In the genomic region with DNA sequence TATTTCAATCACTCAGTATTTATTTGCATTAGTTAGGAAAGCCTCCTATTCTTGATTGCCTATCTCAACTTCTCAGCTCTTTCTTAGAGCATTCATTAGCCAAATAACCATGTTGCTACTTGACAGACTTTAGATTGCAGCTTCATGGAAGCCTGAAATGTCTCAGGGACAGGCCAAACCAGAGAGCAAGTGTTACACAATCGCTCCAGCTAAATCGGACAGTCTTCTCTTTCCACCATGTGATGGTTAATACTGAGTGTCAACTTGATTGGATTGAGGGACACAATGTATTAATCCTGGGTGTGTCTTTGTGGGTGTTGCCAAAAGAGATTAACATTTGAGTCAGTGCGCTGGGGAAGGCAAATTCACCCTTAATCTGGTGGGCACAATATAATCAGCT, we compare ENCODE assay signal across 16 cellular contexts.
DNase-seq lines count a peak whose midpoint lies in the region; ATAC-seq and TF ChIP-seq lines count a peak whose summit lies in the region.
"Had no signal": no experiment of that assay in that cellular context is flagged by ENCODE, and none has a peak within 500 bp of the region (broad histone marks: within the 10 kb centered on the region; RNA-seq: fewer than 3 reads in every experiment).

No MANE protein-coding gene starts in this region.

- H3K4me1 ChIP-seq in HAP-1 (peaks cover 3% of the 10 kb centered on the region; the same call in 1 of the 2 replicates), gastrocnemius medialis (peaks cover 0 to 5% of the 10 kb centered on the region in 2 donors)
- H3K4me1 ChIP-seq: A549 had no signal

- TF ChIP-seq POLR2A in gastrocnemius medialis (IDR thresholded peaks at IDR 0.05) = no peak

- no peaks in the 10 kb centered on the region for H3K36me3 ChIP-seq in HAP-1 (replicated peaks)
- no peaks in the 10 kb centered on the region for H3K36me3 ChIP-seq in gastrocnemius medialis

- no peak overlapping the region for H3K27ac Mint-ChIP-seq in WTC11
- H3K27ac Mint-ChIP-seq: CD14-positive monocyte; CD8-positive, alpha-beta memory T cell; HFFc6 had no signal

- peak; percentile 70 for ATAC-seq in esophagus mucosa
- peak; percentile 73 to 89 for ATAC-seq in gastrocnemius medialis
- no peak for ATAC-seq in WTC11
- ATAC-seq: A549 had no signal

- POLR2A ChIA-PET in WTC11 (lab: Charles Lee) = no interaction called here

- no peak overlapping the region for H3K4me3 Mint-ChIP-seq in WTC11
- H3K4me3 Mint-ChIP-seq: CD14-positive monocyte; CD8-positive, alpha-beta memory T cell; HFFc6 had no signal

- intact Hi-C loops in gastrocnemius medialis (cut with DNase I; ENCODE audit: low total_unique reads) = no loop called here

- no peak overlapping the region for H3K4me3 ChIP-seq in HAP-1
- no peak overlapping the region for H3K4me3 ChIP-seq in gastrocnemius medialis
- H3K4me3 ChIP-seq: A549 had no signal

- H3K4me1 Mint-ChIP-seq in WTC11 = peaks cover 29% of the 10 kb centered on the region
- H3K4me1 Mint-ChIP-seq: CD14-positive monocyte had no signal

- H3K9me3 ChIP-seq in HAP-1 (no peaks in the 10 kb centered on the region), gastrocnemius medialis (no peaks in the 10 kb centered on the region)
- H3K9me3 ChIP-seq: A549, Caco-2 had no signal

- no peaks in the 10 kb centered on the region for H3K27me3 Mint-ChIP-seq in WTC11 (ENCODE audit: low read depth)

- DNase-seq in HAP-1 (ENCODE audit: low spot score in 2 of 2) (peak; percentile 18 to 28), NCI-H82 (lab: John Stamatoyannopoulos, UW) (peak; percentile 93), gastrocnemius medialis (no peak), KG1 (lab: John Stamatoyannopoulos, UW) (no peak), WTC11 (ENCODE audit: low spot score) (no peak)
- DNase-seq in stimulated activated CD8-positive, alpha-beta memory T cell treated with anti-CD3 and anti-CD28 coated beads, Interleukin-4, amount 100 ng/mL, for 48 hours = no peak
- DNase-seq: Caco-2; CD8-positive, alpha-beta memory T cell; DMS53; GF-D8; HCEC 1CT; HFFc6 had no signal

- no peaks in the 10 kb centered on the region for H3K27me3 ChIP-seq in HAP-1 (ENCODE audit: low read depth)
- H3K27me3 ChIP-seq in gastrocnemius medialis = no peaks in the 10 kb centered on the region

- H3K36me3 Mint-ChIP-seq in WTC11 = no peaks in the 10 kb centered on the region
- H3K36me3 Mint-ChIP-seq: CD14-positive monocyte; CD8-positive, alpha-beta memory T cell had no signal

- in situ Hi-C loops in HAP-1 (cut with MboI; ENCODE audit: low sequenced_read_pairs) (no loop called here), gastrocnemius medialis (cut with MboI; ENCODE audit: low sequenced_read_pairs in 4 of 4) (no loop called here)

- H3K27ac ChIP-seq in gastrocnemius medialis = no peak overlapping the region
- H3K27ac ChIP-seq: A549, HL-60 had no signal

- TF ChIP-seq CTCF in gastrocnemius medialis (IDR thresholded peaks at IDR 0.05 in 4 of 5, conservative IDR thresholded peaks at IDR 0.05 in 1 of 5) (no peak), WTC11 (IDR thresholded peaks at IDR 0.05) (no peak)

- CTCF ChIA-PET in WTC11 (lab: Charles Lee) = interaction anchor here (1.3 kb wide), 1 partner anchor 42 kb away, joined by 4 read pairs; no protein-coding TSS in a partner anchor

- H3K9me3 Mint-ChIP-seq in WTC11 = peaks cover 5% of the 10 kb centered on the region; the same call in 1 of the 2 replicates

TF ChIP-seq in WTC11, 78 proteins besides CTCF, POLR2A, EP300 and RAD21 (continues in another document):
- TF ChIP-seq OVOL2 (CRISPR knock-in tag; IDR thresholded peaks at IDR 0.05; ENCODE audit: borderline replicate concordance) (no peak), FOXK1 (CRISPR knock-in tag; IDR thresholded peaks at IDR 0.05) (no peak), ETV6 (CRISPR knock-in tag; IDR thresholded peaks at IDR 0.05) (no peak), SMAD4 (CRISPR knock-in tag; IDR thresholded peaks at IDR 0.05) (no peak), NR2C2 (CRISPR knock-in tag; IDR thresholded peaks at IDR 0.05) (no peak), ZBTB21 (CRISPR knock-in tag; IDR thresholded peaks at IDR 0.05; ENCODE audit: borderline replicate concordance) (no peak), ATF1 (CRISPR knock-in tag; IDR thresholded peaks at IDR 0.05) (no peak), ZNF263 (CRISPR knock-in tag; IDR thresholded peaks at IDR 0.05; ENCODE audit: low read depth) (no peak), NR1H2 (CRISPR knock-in tag; IDR thresholded peaks at IDR 0.05) (no peak)
- TF ChIP-seq, protein P1, sequence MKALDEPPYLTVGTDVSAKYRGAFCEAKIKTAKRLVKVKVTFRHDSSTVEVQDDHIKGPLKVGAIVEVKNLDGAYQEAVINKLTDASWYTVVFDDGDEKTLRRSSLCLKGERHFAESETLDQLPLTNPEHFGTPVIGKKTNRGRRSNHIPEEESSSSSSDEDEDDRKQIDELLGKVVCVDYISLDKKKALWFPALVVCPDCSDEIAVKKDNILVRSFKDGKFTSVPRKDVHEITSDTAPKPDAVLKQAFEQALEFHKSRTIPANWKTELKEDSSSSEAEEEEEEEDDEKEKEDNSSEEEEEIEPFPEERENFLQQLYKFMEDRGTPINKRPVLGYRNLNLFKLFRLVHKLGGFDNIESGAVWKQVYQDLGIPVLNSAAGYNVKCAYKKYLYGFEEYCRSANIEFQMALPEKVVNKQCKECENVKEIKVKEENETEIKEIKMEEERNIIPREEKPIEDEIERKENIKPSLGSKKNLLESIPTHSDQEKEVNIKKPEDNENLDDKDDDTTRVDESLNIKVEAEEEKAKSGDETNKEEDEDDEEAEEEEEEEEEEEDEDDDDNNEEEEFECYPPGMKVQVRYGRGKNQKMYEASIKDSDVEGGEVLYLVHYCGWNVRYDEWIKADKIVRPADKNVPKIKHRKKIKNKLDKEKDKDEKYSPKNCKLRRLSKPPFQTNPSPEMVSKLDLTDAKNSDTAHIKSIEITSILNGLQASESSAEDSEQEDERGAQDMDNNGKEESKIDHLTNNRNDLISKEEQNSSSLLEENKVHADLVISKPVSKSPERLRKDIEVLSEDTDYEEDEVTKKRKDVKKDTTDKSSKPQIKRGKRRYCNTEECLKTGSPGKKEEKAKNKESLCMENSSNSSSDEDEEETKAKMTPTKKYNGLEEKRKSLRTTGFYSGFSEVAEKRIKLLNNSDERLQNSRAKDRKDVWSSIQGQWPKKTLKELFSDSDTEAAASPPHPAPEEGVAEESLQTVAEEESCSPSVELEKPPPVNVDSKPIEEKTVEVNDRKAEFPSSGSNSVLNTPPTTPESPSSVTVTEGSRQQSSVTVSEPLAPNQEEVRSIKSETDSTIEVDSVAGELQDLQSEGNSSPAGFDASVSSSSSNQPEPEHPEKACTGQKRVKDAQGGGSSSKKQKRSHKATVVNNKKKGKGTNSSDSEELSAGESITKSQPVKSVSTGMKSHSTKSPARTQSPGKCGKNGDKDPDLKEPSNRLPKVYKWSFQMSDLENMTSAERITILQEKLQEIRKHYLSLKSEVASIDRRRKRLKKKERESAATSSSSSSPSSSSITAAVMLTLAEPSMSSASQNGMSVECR (CRISPR knock-in tag; IDR thresholded peaks at IDR 0.05; ENCODE audit: borderline replicate concordance) = no peak
- TF ChIP-seq, protein P2, sequence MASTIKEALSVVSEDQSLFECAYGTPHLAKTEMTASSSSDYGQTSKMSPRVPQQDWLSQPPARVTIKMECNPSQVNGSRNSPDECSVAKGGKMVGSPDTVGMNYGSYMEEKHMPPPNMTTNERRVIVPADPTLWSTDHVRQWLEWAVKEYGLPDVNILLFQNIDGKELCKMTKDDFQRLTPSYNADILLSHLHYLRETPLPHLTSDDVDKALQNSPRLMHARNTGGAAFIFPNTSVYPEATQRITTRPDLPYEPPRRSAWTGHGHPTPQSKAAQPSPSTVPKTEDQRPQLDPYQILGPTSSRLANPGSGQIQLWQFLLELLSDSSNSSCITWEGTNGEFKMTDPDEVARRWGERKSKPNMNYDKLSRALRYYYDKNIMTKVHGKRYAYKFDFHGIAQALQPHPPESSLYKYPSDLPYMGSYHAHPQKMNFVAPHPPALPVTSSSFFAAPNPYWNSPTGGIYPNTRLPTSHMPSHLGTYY (CRISPR knock-in tag; IDR thresholded peaks at IDR 0.05) = no peak
- TF ChIP-seq, protein P3, sequence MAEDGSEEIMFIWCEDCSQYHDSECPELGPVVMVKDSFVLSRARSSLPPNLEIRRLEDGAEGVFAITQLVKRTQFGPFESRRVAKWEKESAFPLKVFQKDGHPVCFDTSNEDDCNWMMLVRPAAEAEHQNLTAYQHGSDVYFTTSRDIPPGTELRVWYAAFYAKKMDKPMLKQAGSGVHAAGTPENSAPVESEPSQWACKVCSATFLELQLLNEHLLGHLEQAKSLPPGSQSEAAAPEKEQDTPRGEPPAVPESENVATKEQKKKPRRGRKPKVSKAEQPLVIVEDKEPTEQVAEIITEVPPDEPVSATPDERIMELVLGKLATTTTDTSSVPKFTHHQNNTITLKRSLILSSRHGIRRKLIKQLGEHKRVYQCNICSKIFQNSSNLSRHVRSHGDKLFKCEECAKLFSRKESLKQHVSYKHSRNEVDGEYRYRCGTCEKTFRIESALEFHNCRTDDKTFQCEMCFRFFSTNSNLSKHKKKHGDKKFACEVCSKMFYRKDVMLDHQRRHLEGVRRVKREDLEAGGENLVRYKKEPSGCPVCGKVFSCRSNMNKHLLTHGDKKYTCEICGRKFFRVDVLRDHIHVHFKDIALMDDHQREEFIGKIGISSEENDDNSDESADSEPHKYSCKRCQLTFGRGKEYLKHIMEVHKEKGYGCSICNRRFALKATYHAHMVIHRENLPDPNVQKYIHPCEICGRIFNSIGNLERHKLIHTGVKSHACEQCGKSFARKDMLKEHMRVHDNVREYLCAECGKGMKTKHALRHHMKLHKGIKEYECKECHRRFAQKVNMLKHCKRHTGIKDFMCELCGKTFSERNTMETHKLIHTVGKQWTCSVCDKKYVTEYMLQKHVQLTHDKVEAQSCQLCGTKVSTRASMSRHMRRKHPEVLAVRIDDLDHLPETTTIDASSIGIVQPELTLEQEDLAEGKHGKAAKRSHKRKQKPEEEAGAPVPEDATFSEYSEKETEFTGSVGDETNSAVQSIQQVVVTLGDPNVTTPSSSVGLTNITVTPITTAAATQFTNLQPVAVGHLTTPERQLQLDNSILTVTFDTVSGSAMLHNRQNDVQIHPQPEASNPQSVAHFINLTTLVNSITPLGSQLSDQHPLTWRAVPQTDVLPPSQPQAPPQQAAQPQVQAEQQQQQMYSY (CRISPR knock-in tag; IDR thresholded peaks at IDR 0.05) = no peak
- TF ChIP-seq, protein P4, sequence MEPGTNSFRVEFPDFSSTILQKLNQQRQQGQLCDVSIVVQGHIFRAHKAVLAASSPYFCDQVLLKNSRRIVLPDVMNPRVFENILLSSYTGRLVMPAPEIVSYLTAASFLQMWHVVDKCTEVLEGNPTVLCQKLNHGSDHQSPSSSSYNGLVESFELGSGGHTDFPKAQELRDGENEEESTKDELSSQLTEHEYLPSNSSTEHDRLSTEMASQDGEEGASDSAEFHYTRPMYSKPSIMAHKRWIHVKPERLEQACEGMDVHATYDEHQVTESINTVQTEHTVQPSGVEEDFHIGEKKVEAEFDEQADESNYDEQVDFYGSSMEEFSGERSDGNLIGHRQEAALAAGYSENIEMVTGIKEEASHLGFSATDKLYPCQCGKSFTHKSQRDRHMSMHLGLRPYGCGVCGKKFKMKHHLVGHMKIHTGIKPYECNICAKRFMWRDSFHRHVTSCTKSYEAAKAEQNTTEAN (CRISPR knock-in tag; IDR thresholded peaks at IDR 0.05) = no peak

Comparison
In these comparisons a context has a peak if more than half of its experiments do, and no peak if none do; other contexts are left out.
1. DNase-seq: peak in HAP-1 (2 of 2) and NCI-H82 (single experiment); none in gastrocnemius medialis (0 of 2), stimulated activated CD8-positive, alpha-beta memory T cell treated with anti-CD3 and anti-CD28 coated beads, Interleukin-4, amount 100 ng/mL, for 48 hours (single experiment), KG1 (single experiment) and WTC11 (single experiment).